Comparison of ENCODE assay signal across 26 cellular contexts in the genomic region with DNA sequence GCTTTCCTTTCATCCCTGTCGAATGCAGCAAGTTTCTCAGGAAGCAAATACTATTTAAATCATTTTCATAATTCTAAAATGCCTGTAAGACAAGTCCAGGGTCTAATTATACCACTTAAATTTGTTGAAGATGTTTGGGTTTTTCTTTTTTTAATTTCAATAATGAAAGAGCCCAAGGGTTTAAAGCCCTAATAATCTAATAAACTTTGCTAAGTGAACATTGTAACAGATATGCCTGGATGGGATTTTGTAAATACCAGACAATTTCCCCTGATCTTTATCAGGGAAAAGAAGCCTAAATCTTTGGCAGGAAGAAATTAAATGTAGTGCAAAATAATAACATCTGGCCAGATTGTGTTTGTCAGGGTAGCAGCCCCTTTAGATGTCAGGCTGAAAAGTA. TPM values are rescaled to one million over a fixed set of nuclear protein-coding genes. Genes with fewer than 3 reads are reported as not detected.
"Had no signal": no experiment of that assay in that cellular context is flagged by ENCODE, and none has a peak within 500 bp of the region (broad histone marks: within the 10 kb centered on the region; RNA-seq: fewer than 3 reads in every experiment).

No MANE protein-coding gene starts in this region.

- H3K9me3 ChIP-seq: gastrocnemius medialis, left lung, prostate gland, right atrium auricular region, sigmoid colon, stomach, thyroid gland, vagina had no signal

- H3K4me3 ChIP-seq: dorsolateral prefrontal cortex, gastrocnemius medialis, left lung, prostate gland, right atrium auricular region, sigmoid colon, stomach, thyroid gland, vagina had no signal

- H3K4me1 ChIP-seq: gastrocnemius medialis, left lung, prostate gland, right atrium auricular region, sigmoid colon, stomach, thyroid gland, vagina had no signal

- H3K27ac ChIP-seq: dorsolateral prefrontal cortex, epithelial cell of prostate, gastrocnemius medialis, left lung, prostate gland, right atrium auricular region, sigmoid colon, stomach, thyroid gland, vagina had no signal

- ATAC-seq: esophagus mucosa; gastrocnemius medialis; left lung; naive thymus-derived CD4-positive, alpha-beta T cell; stimulated activated effector memory CD8-positive, alpha-beta T cell treated with anti-CD3 and anti-CD28 coated beads, Interleukin-12 subunit alpha, Interleukin-12 subunit beta, amount 100 ng/mL, for 72 hours had no signal

- H3K27me3 ChIP-seq: gastrocnemius medialis, right atrium auricular region, sigmoid colon, stomach, thyroid gland, vagina had no signal

- DNase-seq: dorsolateral prefrontal cortex; effector CD4-positive, alpha-beta T cell; gastrocnemius medialis; head of caudate nucleus; kidney; left lung; mesenchymal stem cell; midbrain; naive thymus-derived CD4-positive, alpha-beta T cell; nephron progenitor cell; nucleus accumbens; sigmoid colon; stimulated activated CD4-positive, alpha-beta T cell treated with anti-CD3 and anti-CD28 coated beads, Interleukin-2, amount 100 ng/mL, for 24 hours; stimulated activated CD4-positive, alpha-beta T cell treated with anti-CD3 and anti-CD28 coated beads, Interleukin-4, amount 100 ng/mL, for 24 hours; stimulated activated naive CD4-positive, alpha-beta T cell treated with Interleukin-2 at 50 U/mL for 16 hours; stomach; thyroid gland; trophoblast cell had no signal

- H3K36me3 ChIP-seq: gastrocnemius medialis, left lung, prostate gland, right atrium auricular region, sigmoid colon, stomach, thyroid gland, vagina had no signal

RNA-seq across cellular contexts. Expression of a gene that starts 45.7 kb away (rescaled TPM):
- total RNA-seq: glomerular endothelial cell, lung microvascular endothelial cell had no signal
